27 cellular contexts compared by ENCODE assay signal in genomic region chr1:101196668-101197067, GRCh38. TPM values are rescaled to one million over a fixed set of nuclear protein-coding genes. Genes with fewer than 3 reads are reported as not detected.
"Had no signal": no experiment of that assay in that cellular context is flagged by ENCODE, and none has a peak within 500 bp of the region (broad histone marks: within the 10 kb centered on the region; RNA-seq: fewer than 3 reads in every experiment).

No MANE protein-coding gene starts in this region.

- FAIRE-seq: TTC549 had no signal

- ATAC-seq: activated T-cell treated with anti-CD3 and anti-CD28 coated beads, Interleukin-2, amount 50 U/mL, for 72 hours; Panc1 had no signal

- H3K9me3 Mint-ChIP-seq: activated naive CD8-positive, alpha-beta T cell treated with anti-CD3 and anti-CD28 coated beads for 36 hours had no signal

- H3K9ac ChIP-seq: SK-N-SH had no signal

- H3K9me3 ChIP-seq: SJSA1, SK-N-SH had no signal

- H3K27ac ChIP-seq: brain microvascular endothelial cell, SJSA1 had no signal

- H3K4me3 ChIP-seq: SJSA1 had no signal

- H3K27me3 Mint-ChIP-seq: activated naive CD8-positive, alpha-beta T cell treated with anti-CD3 and anti-CD28 coated beads for 36 hours had no signal

- H3K4me3 Mint-ChIP-seq: activated naive CD8-positive, alpha-beta T cell treated with anti-CD3 and anti-CD28 coated beads for 36 hours; activated T-cell treated with anti-CD3 and anti-CD28 coated beads, Interleukin-2, amount 50 U/mL, for 72 hours; T-helper 1 cell treated with Interleukin-12 subunit alpha and Interleukin-12 subunit beta and Interleukin-4 antibody, amounts not matched to agents 30 μg/mL and 1 μg/mL, for 36 hours; T-helper 2 cell treated with Interferon-gamma antibody and Interleukin-4, amounts not matched to agents 5 μg/mL and 100 μg/mL, for 36 hours had no signal

- H3K4me2 ChIP-seq: SK-N-SH had no signal

- DNase-seq: activated CD4-positive, alpha-beta T cell treated with anti-CD3 and anti-CD28 coated beads, Interleukin-2, amount 50 U/mL, for 4 hours; activated CD8-positive, alpha-beta memory T cell treated with anti-CD3 and anti-CD28 coated beads, Interleukin-2, amount 50 U/mL, for 4 hours; activated gamma-delta T cell treated with Interleukin-2 at 50 U/mL for 16 hours; activated naive CD4-positive, alpha-beta T cell treated with anti-CD3 and anti-CD28 coated beads, Interleukin-2, amount 50 U/mL, for 16 hours; activated naive CD8-positive, alpha-beta T cell treated with anti-CD3 and anti-CD28 coated beads for 36 hours; activated T-cell treated with anti-CD3 and anti-CD28 coated beads, Interleukin-2, amount 50 U/mL, for 72 hours; amniotic stem cell; aorta; brain microvascular endothelial cell; central memory CD4-positive, alpha-beta T cell; IMR-90; Karpas-422; KBM-7; NCI-H1105; NCI-H1417 treated with DMSO at 0.1 percent for 48 hours; NCI-H1930; NCI-H2081 treated with DMSO at 0.1 percent for 48 hours; NCI-H345; NCI-H524 treated with DMSO at 0.1 percent for 48 hours; SHP77 treated with DMSO at 0.1 percent for 48 hours; SK-N-SH had no signal

- H3K27me3 ChIP-seq: brain microvascular endothelial cell, SJSA1 had no signal

- H3K36me3 ChIP-seq: brain microvascular endothelial cell, SJSA1 had no signal

- H3K27ac Mint-ChIP-seq: activated naive CD8-positive, alpha-beta T cell treated with anti-CD3 and anti-CD28 coated beads for 36 hours; activated T-cell treated with anti-CD3 and anti-CD28 coated beads, Interleukin-2, amount 50 U/mL, for 72 hours; T-helper 1 cell treated with Interleukin-12 subunit alpha and Interleukin-12 subunit beta and Interleukin-4 antibody, amounts not matched to agents 30 μg/mL and 1 μg/mL, for 36 hours; T-helper 2 cell treated with Interferon-gamma antibody and Interleukin-4, amounts not matched to agents 5 μg/mL and 100 μg/mL, for 36 hours had no signal

RNA-seq across cellular contexts. Expression of gene S1PR1, which starts 40.2 kb away (rescaled TPM):
- total RNA-seq: NCI-H460 had no signal
